ENCODE assay signal across 17 cellular contexts in the genomic region with DNA sequence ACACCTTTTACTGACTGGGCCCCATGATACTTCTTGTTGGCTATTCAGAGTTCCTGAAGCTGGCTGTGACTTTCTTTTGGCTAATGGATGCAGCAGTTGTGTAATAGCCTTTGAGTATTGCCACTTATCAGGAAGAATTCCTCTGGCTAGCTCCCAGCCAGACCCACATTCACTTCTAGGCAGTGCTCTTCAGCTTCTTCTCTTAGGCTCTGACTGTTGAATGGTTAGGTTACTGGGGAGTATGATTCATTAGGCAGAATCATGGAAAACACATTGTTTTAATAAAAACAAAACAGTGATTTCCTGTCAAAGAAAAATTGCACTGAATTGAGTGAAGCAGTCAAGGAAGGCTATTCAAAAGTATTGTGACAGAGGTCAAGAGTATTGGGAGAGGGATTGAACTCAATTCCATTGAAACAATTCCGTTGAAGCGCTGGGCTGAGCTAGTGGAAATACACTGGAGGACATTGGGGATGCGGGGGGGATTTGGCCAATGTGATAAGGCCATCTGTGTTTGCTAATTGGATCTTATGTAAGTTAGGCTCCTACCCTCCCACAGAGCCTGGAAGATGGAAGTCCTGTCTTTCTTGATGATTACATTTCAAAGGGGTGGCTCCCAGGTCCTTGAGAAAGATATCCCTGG.
A peak's percentile ranks its signal among the peaks of the same experiment; 100 is the strongest.
DNase-seq lines count a peak whose midpoint lies in the region; ATAC-seq and TF ChIP-seq lines count a peak whose summit lies in the region.
"Had no signal": no experiment of that assay in that cellular context is flagged by ENCODE, and none has a peak within 500 bp of the region (broad histone marks: within the 10 kb centered on the region; RNA-seq: fewer than 3 reads in every experiment).

No MANE protein-coding gene starts in this region.

- TF ChIP-seq CTCF in epithelial cell of proximal tubule (conservative IDR thresholded peaks at IDR 0.05; ENCODE audit: low read depth, low read length) (no peak), thyroid gland (IDR thresholded peaks at IDR 0.05) (no peak)

- no peak for TF ChIP-seq POLR2A in thyroid gland (IDR thresholded peaks at IDR 0.05)

- peak; percentile 0 for DNase-seq in NCI-H2029 treated with DMSO at 0.1 percent for 48 hours (lab: John Stamatoyannopoulos, UW)
- no peak for DNase-seq in NCI-H2029 (lab: John Stamatoyannopoulos, UW)
- peak; percentile 15 for DNase-seq in epithelial cell of proximal tubule (ENCODE audit: low read depth)
- DNase-seq in iris pigment epithelial cell (ENCODE audit: low read depth) = peak; percentile 72
- peak; percentile 11 to 22 for DNase-seq in thyroid gland
- no peak for DNase-seq in NCI-H2107 (lab: John Stamatoyannopoulos, UW)
- no peak for DNase-seq in GF-D8 (lab: John Stamatoyannopoulos, UW)
- DNase-seq: cortex of kidney; DMS79; HCEC 1CT; islet precursor cell; KBM-7; NCI-H1436; PC-9; stimulated activated CD4-positive, alpha-beta T cell treated with anti-CD3 and anti-CD28 coated beads, Interleukin-2, amount 100 ng/mL, for 24 hours had no signal

- H3K36me3 ChIP-seq in thyroid gland = no peaks in the 10 kb centered on the region

- intact Hi-C loops in thyroid gland (cut with DNase I) = no loop called here

- 61% methylated on average over 3 of the region's 3 CpGs for WGBS in thyroid gland, 2 donors

- no peak overlapping the region for H3K4me3 ChIP-seq in epithelial cell of proximal tubule (ENCODE audit: low read depth, low read length)
- H3K4me3 ChIP-seq in thyroid gland (replicated peaks in 1 of 3) = no peak overlapping the region
- H3K4me3 ChIP-seq: PC-9 had no signal

- no peaks in the 10 kb centered on the region for H3K9me3 ChIP-seq in thyroid gland

- no peaks in the 10 kb centered on the region for H3K27me3 ChIP-seq in thyroid gland

- ATAC-seq in HG03457 (IDR thresholded peaks at IDR 0.05; ENCODE audit: unreplicated experiment) = no peak

- H3K27ac ChIP-seq in thyroid gland = no peak overlapping the region
- H3K27ac ChIP-seq: 22Rv1, PC-9 had no signal

- no peaks in the 10 kb centered on the region for H3K4me1 ChIP-seq in thyroid gland

Comparison
In these comparisons a context has a peak if more than half of its experiments do, and no peak if none do; other contexts are left out.
1. DNase-seq: peak in NCI-H2029 treated with DMSO at 0.1 percent for 48 hours (single experiment), epithelial cell of proximal tubule (single experiment), iris pigment epithelial cell (single experiment) and thyroid gland (2 of 2); none in NCI-H2029 (single experiment), NCI-H2107 (single experiment) and GF-D8 (single experiment).